In genomic region chr3:46848271-46849097, GRCh38 we compare ENCODE assay signal across 1 cellular context.
TF ChIP-seq lines count a peak whose summit lies in the region.

No MANE protein-coding gene starts in this region.

TF ChIP-seq in GM12878, 131 proteins besides CTCF, POLR2A, EP300 and RAD21 (continued from another document):
- TF ChIP-seq RUNX3 (IDR thresholded peaks at IDR 0.05; ENCODE audit: low read length) (no peak), LARP7 (IDR thresholded peaks at IDR 0.05) (no peak), TARDBP (IDR thresholded peaks at IDR 0.05; ENCODE audit: borderline replicate concordance) (no peak)
